1 cellular context compared by ENCODE assay signal in the genomic region with DNA sequence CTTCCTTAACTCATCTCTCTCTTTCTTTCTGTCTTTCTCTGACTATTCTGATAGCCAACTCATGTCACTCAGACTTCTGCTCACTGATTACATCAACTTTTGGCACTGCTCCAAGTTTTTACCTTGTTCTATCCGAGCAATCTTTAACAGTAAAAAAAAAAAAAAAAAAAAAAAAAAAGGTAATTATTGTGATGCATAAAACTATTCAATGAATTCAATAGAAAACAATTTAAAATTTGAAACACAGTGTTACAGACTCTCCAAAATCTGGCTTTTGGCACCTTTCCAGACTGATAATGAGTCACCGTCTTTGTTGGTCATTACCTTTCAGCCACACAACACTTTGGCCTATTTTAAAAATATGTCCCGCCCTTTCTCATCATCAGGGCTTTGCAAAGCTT.
TF ChIP-seq lines count a peak whose summit lies in the region.

No MANE protein-coding gene starts in this region.

TF ChIP-seq in SK-N-SH, 30 proteins besides CTCF, POLR2A, EP300 and RAD21 (continued from another document):
- TF ChIP-seq TEAD4 (IDR thresholded peaks at IDR 0.05; ENCODE audit: borderline replicate concordance, insufficient read depth), result no peak
TF ChIP-seq in SK-N-SH: peak in this region for 1.
